8 cellular contexts compared by ENCODE assay signal in the genomic region with DNA sequence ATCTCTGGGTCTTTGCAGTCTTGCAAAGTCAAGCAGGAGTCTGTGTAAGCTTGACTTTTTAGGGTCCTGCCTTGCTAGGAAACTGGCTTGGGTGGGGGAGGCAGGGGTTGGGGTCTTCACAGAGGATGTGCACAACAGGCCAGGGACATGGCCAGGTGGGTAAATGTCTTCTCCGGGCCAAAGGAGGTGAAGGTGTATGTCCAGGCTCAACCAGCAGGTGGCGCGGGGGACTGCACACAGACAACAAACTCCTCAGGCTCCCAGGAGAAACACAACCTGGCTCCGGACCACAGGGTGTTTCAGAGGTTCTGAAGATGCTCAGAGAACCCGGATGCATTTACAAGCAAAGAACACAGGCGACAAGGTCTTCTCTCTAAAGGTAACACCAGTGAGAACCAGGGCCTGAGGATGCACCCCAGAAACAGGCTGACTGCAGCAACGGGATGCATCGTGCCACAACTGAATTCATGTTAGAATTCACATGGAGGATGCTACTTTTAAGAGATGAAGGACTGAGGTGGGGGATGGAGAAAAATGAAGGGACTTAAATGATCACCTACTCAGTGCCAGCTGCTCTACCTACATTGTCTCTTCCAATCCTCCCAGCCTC. TPM values are rescaled to one million over a fixed set of nuclear protein-coding genes. Genes with fewer than 3 reads are reported as not detected.
DNase-seq lines count a peak whose midpoint lies in the region; ATAC-seq and TF ChIP-seq lines count a peak whose summit lies in the region.

No MANE protein-coding gene starts in this region.

- no peaks in the 10 kb centered on the region for H3K79me2 ChIP-seq in SK-N-SH (ENCODE audit: insufficient read depth)

- H3K36me3 ChIP-seq in SK-N-SH (replicated peaks in 1 of 2; ENCODE audit: control insufficient read depth in 1 of 2, insufficient read depth in 2 of 2, low read length in 1 of 2) (no peaks in the 10 kb centered on the region), sigmoid colon (no peaks in the 10 kb centered on the region)

- no peak overlapping the region for H2AFZ ChIP-seq in SK-N-SH (ENCODE audit: low read depth)

- no peak for ATAC-seq in CD4-positive, alpha-beta T cell (ENCODE audit: poor library complexity)
- ATAC-seq in HG02885 (IDR thresholded peaks at IDR 0.05; ENCODE audit: poor library complexity, unreplicated experiment): peak; percentile 47
- no peak for ATAC-seq in HG02588 (IDR thresholded peaks at IDR 0.05; ENCODE audit: unreplicated experiment)

- H3K27me3 ChIP-seq in CD4-positive, alpha-beta T cell (ENCODE audit: control insufficient read depth, insufficient read depth, low read length): no peaks in the 10 kb centered on the region
- H3K27me3 ChIP-seq in SK-N-SH (ENCODE audit: insufficient read depth) (no peaks in the 10 kb centered on the region), sigmoid colon (no peaks in the 10 kb centered on the region)

- H3K4me1 Mint-ChIP-seq in CD4-positive, alpha-beta T cell (ENCODE audit: low read depth): peaks cover 63% of the 10 kb centered on the region
- peaks cover 95% of the 10 kb centered on the region in 2 donors for H3K4me1 Mint-ChIP-seq in immature natural killer cell

- no peak overlapping the region for H3K4me2 ChIP-seq in SK-N-SH

- H3K27ac ChIP-seq in CD4-positive, alpha-beta T cell (ENCODE audit: low read depth, low read length): no peak overlapping the region
- H3K27ac ChIP-seq in SK-N-SH (ENCODE audit: low read depth in 2 of 2, low read length in 1 of 2) (peak overlapping the region in 1 of 2 experiments; percentile 99; a peak in 2 of 4 replicates), sigmoid colon (peak overlapping the region in 1 of 4 donors; percentile 86)

- H3K4me3 Mint-ChIP-seq in CD4-positive, alpha-beta T cell: no peak overlapping the region
- peak overlapping the region in 3 of 5 donors; percentile 60 to 68 (median 64) for H3K4me3 Mint-ChIP-seq in immature natural killer cell

- POLR2A ChIA-PET in CD4-positive, alpha-beta T cell (lab: Charles Lee): interaction anchor here (0.8 kb wide), 1 partner anchor 71 kb away, joined by 3 read pairs; no protein-coding TSS in a partner anchor
- POLR2A ChIA-PET in SK-N-SH (lab: Yijun Ruan, JAX): no interaction called here

- no peak for TF ChIP-seq POLR2A in sigmoid colon (IDR thresholded peaks at IDR 0.05)

- no peak overlapping the region; a peak in 1 of 4 replicates for H3K4me3 ChIP-seq in SK-N-SH (ENCODE audit: low read depth in 2 of 2, low read length in 1 of 2)
- H3K4me3 ChIP-seq in sigmoid colon: no peak overlapping the region

- H3K4me1 ChIP-seq in SK-N-SH (ENCODE audit: control insufficient read depth in 1 of 2, insufficient read depth in 2 of 2, low read depth in 1 of 2, low read length in 1 of 2) (peaks cover 43 to 77% of the 10 kb centered on the region in 2 experiments), sigmoid colon (peaks cover 0 to 98% (median 84%) of the 10 kb centered on the region in 4 donors)

- intact Hi-C loops in CD4-positive, alpha-beta T cell (cut with DNase I, micrococcal nuclease): loop anchor here (5.0 to 10.0 kb wide), 3 partner anchors 132 to 225 kb away; no protein-coding TSS in a partner anchor
- intact Hi-C loops in sigmoid colon (cut with DNase I): loop anchor here (10.0 kb wide), 1 partner anchor 245 kb away; no protein-coding TSS in a partner anchor

- CTCF ChIA-PET in CD4-positive, alpha-beta T cell (lab: Charles Lee): interaction anchor here (1.1 to 1.6 kb wide), 3 partner anchors 37 to 131 kb away, joined by 3 to 6 read pairs (median 3); no protein-coding TSS in a partner anchor
- CTCF ChIA-PET in SK-N-SH (lab: Yijun Ruan, JAX): interaction anchor here (0.8 to 5.0 kb wide), 22 partner anchors 9 to 142 kb away, joined by 3 to 33 read pairs (median 4); no protein-coding TSS in a partner anchor

- WGBS in SK-N-SH (ENCODE audit: low lambda C conversion rate): 72% methylated on average over 8 of the region's 8 CpGs
- WGBS in sigmoid colon, 2 donors: 43 to 63% methylated on average over 8 of the region's 8 CpGs

- peaks cover 4% of the 10 kb centered on the region for H3F3A ChIP-seq in SK-N-SH (replicated peaks; ENCODE audit: insufficient read depth)

- DNase-seq in CD4-positive, alpha-beta T cell: peak; percentile 39 to 63 (median 50)
- DNase-seq in SK-N-SH: peak; percentile 71
- peak; percentile 50 for DNase-seq in amniotic epithelial cell (ENCODE audit: low read depth)
- peak; percentile 49 to 66 (median 53) for DNase-seq in immature natural killer cell
- peak; percentile 25 to 51 for DNase-seq in stimulated activated CD4-positive, alpha-beta T cell treated with anti-CD3 and anti-CD28 coated beads, Interleukin-4, amount 100 ng/mL, for 4 hours
- DNase-seq in sigmoid colon: no peak

- H3K9me2 ChIP-seq in SK-N-SH: no peaks in the 10 kb centered on the region

- TF ChIP-seq RAD21 in SK-N-SH (IDR thresholded peaks at IDR 0.05; ENCODE audit: low read length): peak; percentile 61

- H3K36me3 Mint-ChIP-seq in CD4-positive, alpha-beta T cell (ENCODE audit: low read depth): no peaks in the 10 kb centered on the region
- no peaks in the 10 kb centered on the region for H3K36me3 Mint-ChIP-seq in immature natural killer cell

- no peaks in the 10 kb centered on the region for H3K9me3 Mint-ChIP-seq in CD4-positive, alpha-beta T cell
- H3K9me3 Mint-ChIP-seq in immature natural killer cell: no peaks in the 10 kb centered on the region

- no peaks in the 10 kb centered on the region for H3K27me3 Mint-ChIP-seq in CD4-positive, alpha-beta T cell
- peaks cover 5 to 54% (median 30%) of the 10 kb centered on the region in 3 donors for H3K27me3 Mint-ChIP-seq in immature natural killer cell (ENCODE audit: low read depth in 3 of 3)

- H3K27ac Mint-ChIP-seq in CD4-positive, alpha-beta T cell: peak overlapping the region; percentile 64
- peak overlapping the region in 4 of 6 donors; percentile 51 to 92 (median 82) for H3K27ac Mint-ChIP-seq in immature natural killer cell

- no peaks in the 10 kb centered on the region for H3K9me3 ChIP-seq in CD4-positive, alpha-beta T cell (ENCODE audit: control insufficient read depth, low read length)
- no peaks in the 10 kb centered on the region for H3K9me3 ChIP-seq in SK-N-SH
- no peaks in the 10 kb centered on the region for H3K9me3 ChIP-seq in sigmoid colon

- H4K20me1 ChIP-seq in SK-N-SH (ENCODE audit: insufficient read depth): no peaks in the 10 kb centered on the region

- H3K9ac ChIP-seq in SK-N-SH: no peak overlapping the region

- TF ChIP-seq CTCF in CD4-positive, alpha-beta T cell (IDR thresholded peaks at IDR 0.05): peak; percentile 53
- TF ChIP-seq CTCF in SK-N-SH (IDR thresholded peaks at IDR 0.05): peak; percentile 73
- peak in 2 of 4 experiments; percentile 50 to 52 for TF ChIP-seq CTCF in sigmoid colon (IDR thresholded peaks at IDR 0.05)

- TF ChIP-seq EP300 in SK-N-SH (IDR thresholded peaks at IDR 0.05; ENCODE audit: borderline replicate concordance in 1 of 2, low read depth in 1 of 2, low read length in 1 of 2) (no peak), sigmoid colon (IDR thresholded peaks at IDR 0.05) (no peak)

TF ChIP-seq in SK-N-SH, 30 proteins besides CTCF, POLR2A, EP300 and RAD21:
- TF ChIP-seq TEAD4 (IDR thresholded peaks at IDR 0.05; ENCODE audit: borderline replicate concordance, insufficient read depth) (no peak), SMC3 (IDR thresholded peaks at IDR 0.05; ENCODE audit: low read depth, low read length) (peak; percentile 53), CHD2 (IDR thresholded peaks at IDR 0.05; ENCODE audit: low read length, partially characterized antibody) (no peak)

RNA-seq across cellular contexts. Expression of gene PLEKHG3, which starts 56.0 kb away (rescaled TPM):
- 10 to 100 TPM; 12.1 to 13.3 TPM for total RNA-seq in CD4-positive, alpha-beta T cell
- polyA plus RNA-seq in SK-N-SH (2012; rRNA removed) (4.9 and 5.1 TPM in 2 replicates), immature natural killer cell (100 to 1,000 TPM in 1 of 3 donors, 10 to 100 TPM in 2; 36.8 to 216 (median 71.4) TPM), sigmoid colon (10 to 100 TPM; 16.9 to 26.8 (median 17.4) TPM)
- polyA plus RNA-seq in SK-N-SH (2012; cell fraction: cytosol; rRNA removed): 2.6 and 4.0 TPM in 2 replicates
- 18.3 and 21.2 TPM in 2 replicates for polyA plus RNA-seq in SK-N-SH (2012; cell fraction: nucleus; rRNA removed)
- total RNA-seq in sigmoid colon: 10 to 100 TPM; 34.4 to 67.9 (median 52.3) TPM
